In the genomic region with DNA sequence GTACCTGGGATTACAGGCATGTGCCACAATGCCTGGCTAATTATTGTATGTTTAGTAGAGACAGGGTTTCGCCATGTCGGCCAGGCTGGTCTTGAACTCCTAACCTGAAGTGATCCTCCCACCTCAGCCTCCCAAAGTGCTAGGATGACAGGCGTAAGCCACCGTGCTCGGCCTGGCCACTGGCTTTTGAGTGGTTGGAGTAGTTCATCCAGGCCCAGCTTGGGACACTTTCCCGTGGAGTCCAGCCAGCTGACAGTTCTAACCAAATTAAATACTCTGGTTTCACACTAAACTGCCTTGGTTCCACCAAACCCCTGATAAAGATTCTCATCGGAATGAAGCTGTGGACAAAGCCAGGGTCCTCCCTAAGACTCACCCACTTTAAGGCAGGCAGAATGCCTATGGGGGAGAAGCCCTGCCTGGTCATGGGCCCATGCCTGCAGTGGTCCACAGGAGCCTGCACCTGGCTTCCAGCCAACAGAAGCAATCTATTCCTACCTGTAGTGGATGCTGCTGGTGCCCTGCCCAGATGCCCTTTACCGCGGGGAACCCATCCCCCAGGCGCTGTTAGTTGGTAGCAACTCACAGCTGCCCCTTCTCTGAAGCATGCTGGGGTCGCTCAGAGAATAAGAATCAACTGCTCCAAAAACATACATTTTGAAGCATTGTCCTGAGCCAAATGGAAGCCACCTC, we compare ENCODE assay signal across 16 cellular contexts. TPM values are rescaled to one million over a fixed set of nuclear protein-coding genes. Genes with fewer than 3 reads are reported as not detected.
"Had no signal": no experiment of that assay in that cellular context is flagged by ENCODE, and none has a peak within 500 bp of the region (broad histone marks: within the 10 kb centered on the region; RNA-seq: fewer than 3 reads in every experiment).

No MANE protein-coding gene starts in this region.

- H3K9me3 ChIP-seq: SJCRH30 had no signal

- H3K36me3 ChIP-seq: SJCRH30 had no signal

- H3K27me3 ChIP-seq: SJCRH30 had no signal

- H3K4me3 ChIP-seq: SJCRH30, SK-N-MC had no signal

- H3K27ac ChIP-seq: SJCRH30, SK-N-MC had no signal

- DNase-seq: cerebellar nuclear complex, NCI-H1048, NCI-H1694, NCI-H2081 treated with DMSO at 0.1 percent for 48 hours, NCI-H226, NCI-H446 treated with DMSO at 0.1 percent for 48 hours had no signal

RNA-seq across cellular contexts. Expression of gene SLC28A1, which starts 5.2 kb away (rescaled TPM):
- total RNA-seq: activated CD4-positive, alpha-beta memory T cell treated with anti-CD3 and anti-CD28 coated beads for 36 hours; activated naive CD4-positive, alpha-beta T cell treated with anti-CD3 and anti-CD28 coated beads for 36 hours; activated T-cell treated with anti-CD3 and anti-CD28 coated beads, Interleukin-2, amount 50 U/mL, for 4 hours; activated T-helper 1 cell treated with anti-CD3 and anti-CD28 coated beads, Interleukin-12 subunit alpha, Interleukin-12 subunit beta, Interleukin-2, Interleukin-4 antibody, amounts not matched to agents 30 ng/mL and 10 ng/mL and 1 ng/mL, durations not matched to agents 14 hours and 24 hours and 36 hours; bronchial epithelial cell; M059J; RPMI7951; SJCRH30; WTC11 had no signal
